ENCODE assay signal across 12 cellular contexts in the genomic region with DNA sequence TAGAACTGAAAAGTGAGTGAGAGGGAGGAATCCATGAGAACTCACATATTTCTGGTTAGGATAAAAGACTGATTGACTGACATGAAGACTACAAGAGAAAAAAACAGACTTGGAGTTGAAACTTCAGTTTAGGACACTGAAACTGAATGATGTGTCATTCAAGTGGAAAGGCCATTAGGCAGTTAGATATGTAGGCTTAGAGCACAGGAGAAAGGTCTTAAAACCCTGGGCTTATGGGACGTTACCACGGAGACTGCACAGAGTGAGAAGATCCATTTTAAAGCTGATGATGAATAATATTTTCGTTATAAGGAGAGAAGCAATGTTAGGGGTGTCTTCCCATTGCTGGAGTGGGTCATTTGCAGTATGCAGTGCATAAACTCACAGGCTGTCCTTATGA.
A peak's percentile ranks its signal among the peaks of the same experiment; 100 is the strongest.
DNase-seq lines count a peak whose midpoint lies in the region; ATAC-seq and TF ChIP-seq lines count a peak whose summit lies in the region.
"Had no signal": no experiment of that assay in that cellular context is flagged by ENCODE, and none has a peak within 500 bp of the region (broad histone marks: within the 10 kb centered on the region; RNA-seq: fewer than 3 reads in every experiment).

No MANE protein-coding gene starts in this region.

- CTCF ChIA-PET in MCF 10A (lab: Yijun Ruan, JAX), result interaction anchor here (0.7 to 3.8 kb wide), 10 partner anchors 9 to 137 kb away, joined by 3 to 28 read pairs (median 4); a partner anchor contains a TSS

- no peaks in the 10 kb centered on the region for H3F3A ChIP-seq in neural progenitor cell (ENCODE audit: low read depth)

- H3K4me2 ChIP-seq in neural progenitor cell, result no peak overlapping the region

- no peaks in the 10 kb centered on the region for H3K36me3 Mint-ChIP-seq in MCF 10A (ENCODE audit: insufficient read depth, unreplicated experiment)
- no peaks in the 10 kb centered on the region for H3K36me3 Mint-ChIP-seq in neural progenitor cell

- intact Hi-C loops in MCF 10A (cut with micrococcal nuclease) (no loop called here), right lobe of liver (cut with DNase I) (no loop called here)

- H3K27me3 Mint-ChIP-seq in MCF 10A (ENCODE audit: insufficient read depth, unreplicated experiment), result no peaks in the 10 kb centered on the region
- peaks cover 4% of the 10 kb centered on the region for H3K27me3 Mint-ChIP-seq in neural progenitor cell (ENCODE audit: insufficient read depth, low read depth)
- H3K27me3 Mint-ChIP-seq: activated CD4-positive, alpha-beta memory T cell treated with anti-CD3 and anti-CD28 coated beads, Interleukin-2, amount 10 ng/mL, durations not matched to agents 7 days and 5 days had no signal

- no peaks in the 10 kb centered on the region for H3K79me2 ChIP-seq in neural progenitor cell (ENCODE audit: low read depth)

- H4K20me1 ChIP-seq in neural progenitor cell (ENCODE audit: low read depth), result no peaks in the 10 kb centered on the region

- TF ChIP-seq CTCF in MCF 10A (IDR thresholded peaks at IDR 0.05; ENCODE audit: unreplicated experiment) (no peak), neural progenitor cell (IDR thresholded peaks at IDR 0.05) (no peak), right lobe of liver (IDR thresholded peaks at IDR 0.05) (no peak)

- H3K27ac ChIP-seq in neural progenitor cell (no peak overlapping the region), right lobe of liver (no peak overlapping the region)
- H3K27ac ChIP-seq: neutrophil had no signal

- TF ChIP-seq POLR2A in right lobe of liver (IDR thresholded peaks at IDR 0.05), result no peak

- no peak overlapping the region for H3K4me3 ChIP-seq in neural progenitor cell
- H3K4me3 ChIP-seq in right lobe of liver, result no peak overlapping the region

- peak; percentile 54 for ATAC-seq in GM18868 (IDR thresholded peaks at IDR 0.05; ENCODE audit: unreplicated experiment)
- peak; percentile 40 for ATAC-seq in HG03354 (IDR thresholded peaks at IDR 0.05; ENCODE audit: poor library complexity, severe bottlenecking, unreplicated experiment)
- no peak for ATAC-seq in GM21717 (IDR thresholded peaks at IDR 0.05; ENCODE audit: unreplicated experiment)
- no peak for ATAC-seq in HG03521 (IDR thresholded peaks at IDR 0.05; ENCODE audit: unreplicated experiment)
- no peak for ATAC-seq in right lobe of liver

- H3K36me3 ChIP-seq in neural progenitor cell (no peaks in the 10 kb centered on the region), right lobe of liver (no peaks in the 10 kb centered on the region)
- H3K36me3 ChIP-seq: neutrophil had no signal

- no peaks in the 10 kb centered on the region for H3K9me3 Mint-ChIP-seq in MCF 10A (ENCODE audit: unreplicated experiment)
- no peaks in the 10 kb centered on the region for H3K9me3 Mint-ChIP-seq in neural progenitor cell
- H3K9me3 Mint-ChIP-seq: activated CD4-positive, alpha-beta memory T cell treated with anti-CD3 and anti-CD28 coated beads, Interleukin-2, amount 10 ng/mL, durations not matched to agents 7 days and 5 days had no signal

- H3K9me3 ChIP-seq in neural progenitor cell (ENCODE audit: low read depth) (no peaks in the 10 kb centered on the region), right lobe of liver (no peaks in the 10 kb centered on the region)
- H3K9me3 ChIP-seq: neutrophil had no signal

- POLR2A ChIA-PET in MCF 10A (lab: Yijun Ruan, JAX), result interaction anchor here (0.8 to 4.4 kb wide), 15 partner anchors 11 to 224 kb away, joined by 3 to 32 read pairs (median 5); a partner anchor contains a TSS

- H3K27ac Mint-ChIP-seq in MCF 10A (ENCODE audit: low read depth, unreplicated experiment) (peak overlapping the region; percentile 25), neural progenitor cell (peak overlapping the region; percentile 16)
- H3K27ac Mint-ChIP-seq: activated CD4-positive, alpha-beta memory T cell treated with anti-CD3 and anti-CD28 coated beads, Interleukin-2, amount 10 ng/mL, durations not matched to agents 7 days and 5 days had no signal

- no peak overlapping the region for H3K9ac ChIP-seq in neural progenitor cell

- no peak overlapping the region for H2AFZ ChIP-seq in neural progenitor cell (replicated peaks)

- H3K27me3 ChIP-seq in neural progenitor cell (no peaks in the 10 kb centered on the region), right lobe of liver (no peaks in the 10 kb centered on the region)
- H3K27me3 ChIP-seq: neutrophil had no signal

- no TSS peak for BruUV-seq in MCF 10A (replicated peaks; lab: Mats Ljungman, UMichigan)

- DNase-seq in MCF 10A (ENCODE audit: unreplicated experiment) (no peak), neural progenitor cell (ENCODE audit: low spot score) (no peak), COLO829 (ENCODE audit: low spot score) (no peak), right lobe of liver (no peak)
- DNase-seq: activated CD4-positive, alpha-beta memory T cell treated with anti-CD3 and anti-CD28 coated beads, Interleukin-2, amount 10 ng/mL, durations not matched to agents 7 days and 5 days; stimulated activated CD4-positive, alpha-beta T cell treated with anti-CD3 and anti-CD28 coated beads, Interleukin-2, amount 100 ng/mL, for 48 hours; substantia nigra had no signal

- peaks cover 35% of the 10 kb centered on the region for H3K4me1 Mint-ChIP-seq in MCF 10A (ENCODE audit: insufficient read depth, unreplicated experiment)
- H3K4me1 Mint-ChIP-seq in neural progenitor cell, result peaks cover 24% of the 10 kb centered on the region

- no peaks in the 10 kb centered on the region for H3K4me1 ChIP-seq in neural progenitor cell
- no peaks in the 10 kb centered on the region for H3K4me1 ChIP-seq in right lobe of liver

- WGBS in right lobe of liver (ENCODE audit: insufficient coverage, low coverage, low lambda C conversion rate, missing lambda C conversion rate), result 43% methylated on average over 3 of the region's 3 CpGs

- no peak overlapping the region for H3K4me3 Mint-ChIP-seq in MCF 10A (ENCODE audit: unreplicated experiment)
- H3K4me3 Mint-ChIP-seq in neural progenitor cell, result no peak overlapping the region
- H3K4me3 Mint-ChIP-seq: activated CD4-positive, alpha-beta memory T cell treated with anti-CD3 and anti-CD28 coated beads, Interleukin-2, amount 10 ng/mL, durations not matched to agents 7 days and 5 days had no signal

Comparison
In these comparisons a context has a peak if more than half of its experiments do, and no peak if none do; other contexts are left out.
1. ATAC-seq: peak in GM18868 (single experiment) and HG03354 (single experiment); none in GM21717 (single experiment), HG03521 (single experiment) and right lobe of liver (0 of 4).